Comparison of ENCODE assay signal across 1 cellular context in genomic region chr17:2377659-2378058, GRCh38.
TF ChIP-seq lines count a peak whose summit lies in the region.

No MANE protein-coding gene starts in this region.

TF ChIP-seq in HEK293, 187 proteins besides CTCF, POLR2A, EP300 and RAD21:
- TF ChIP-seq ZNF629 (tag by site-specific recombination; IDR thresholded peaks at IDR 0.05) (no peak), ZFHX2 (tag by site-specific recombination; conservative IDR thresholded peaks at IDR 0.05) (peak; percentile 23; the same call in 1 of the 2 replicates), ZNF132 (tag by site-specific recombination; IDR thresholded peaks at IDR 0.05; ENCODE audit: borderline replicate concordance) (no peak), ZSCAN4 (tag by site-specific recombination; IDR thresholded peaks at IDR 0.05) (no peak), EGR2 (tag by site-specific recombination; IDR thresholded peaks at IDR 0.05; ENCODE audit: low read depth) (peak; percentile 63; the same call in 1 of the 2 replicates), ZNF140 (tag by site-specific recombination; IDR thresholded peaks at IDR 0.05) (no peak)
- TF ChIP-seq, protein P1, sequence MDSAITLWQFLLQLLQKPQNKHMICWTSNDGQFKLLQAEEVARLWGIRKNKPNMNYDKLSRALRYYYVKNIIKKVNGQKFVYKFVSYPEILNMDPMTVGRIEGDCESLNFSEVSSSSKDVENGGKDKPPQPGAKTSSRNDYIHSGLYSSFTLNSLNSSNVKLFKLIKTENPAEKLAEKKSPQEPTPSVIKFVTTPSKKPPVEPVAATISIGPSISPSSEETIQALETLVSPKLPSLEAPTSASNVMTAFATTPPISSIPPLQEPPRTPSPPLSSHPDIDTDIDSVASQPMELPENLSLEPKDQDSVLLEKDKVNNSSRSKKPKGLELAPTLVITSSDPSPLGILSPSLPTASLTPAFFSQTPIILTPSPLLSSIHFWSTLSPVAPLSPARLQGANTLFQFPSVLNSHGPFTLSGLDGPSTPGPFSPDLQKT (IDR thresholded peaks at IDR 0.05; ENCODE audit: borderline replicate concordance, low read depth, low read length): no peak
TF ChIP-seq in HEK293: peak in this region for 2.
